6 cellular contexts compared by ENCODE assay signal in the genomic region with DNA sequence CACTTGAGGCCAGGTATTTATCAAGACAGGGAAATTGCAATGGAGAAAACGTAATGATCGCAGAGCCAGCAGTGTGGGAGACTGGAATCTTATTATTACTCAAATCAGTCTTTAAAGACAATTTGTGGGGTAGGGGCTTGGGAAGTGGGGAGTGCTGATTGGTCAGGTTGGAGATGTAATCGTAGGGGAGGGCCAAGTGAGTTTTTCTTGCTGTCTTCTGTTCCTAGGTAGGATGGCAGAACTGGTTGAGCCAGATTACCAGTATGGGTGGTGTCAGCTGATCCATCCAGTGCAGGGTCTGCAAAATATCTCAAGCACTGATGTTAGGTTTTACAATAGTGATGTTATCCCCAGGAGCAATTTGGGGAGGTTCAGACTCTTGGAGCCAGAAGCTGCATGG. TPM values are rescaled to one million over a fixed set of nuclear protein-coding genes. Genes with fewer than 3 reads are reported as not detected.
A peak's percentile ranks its signal among the peaks of the same experiment; 100 is the strongest.
DNase-seq lines count a peak whose midpoint lies in the region; FAIRE-seq and TF ChIP-seq lines count a peak whose summit lies in the region.
"Not testable (repeated sequence)": the region's sequence is repeated elsewhere in the genome, so short reads cannot be mapped to it uniquely, and the experiment has no call there.

No MANE protein-coding gene starts in this region.

- TF ChIP-seq CTCF in astrocyte (IDR thresholded peaks at IDR 0.05; ENCODE audit: insufficient read depth, low read depth, low read length); epithelial cell of esophagus (IDR thresholded peaks at IDR 0.05; ENCODE audit: insufficient read depth, low read depth, low read length, missing control alignments): not testable (repeated sequence)

- WGBS in mesendoderm (ENCODE audit: extremely low coverage, insufficient coverage, low lambda C conversion rate), result no CpG with 5 or more reads among the region's 3 CpGs
- no CpG with 5 or more reads among the region's 3 CpGs for WGBS in trophoblast cell (ENCODE audit: extremely low coverage, insufficient coverage, insufficient read length)

- H3K27me3 ChIP-seq in astrocyte (ENCODE audit: insufficient read depth, low read length); mesendoderm (ENCODE audit: insufficient read depth, low read length, poor library complexity); trophoblast cell (ENCODE audit: insufficient read depth, low read length): not testable (repeated sequence)

- H4K8ac ChIP-seq in mesendoderm (ENCODE audit: low read depth, low read length), result not testable (repeated sequence)
- H4K8ac ChIP-seq in trophoblast cell (ENCODE audit: low read depth, low read length), result peak overlapping the region; percentile 94

- H3K79me1 ChIP-seq in mesendoderm (ENCODE audit: low read length); trophoblast cell (ENCODE audit: low read length): not testable (repeated sequence)

- H3K4ac ChIP-seq in mesendoderm (ENCODE audit: low read depth, low read length), result peak overlapping the region; percentile 12
- not testable (repeated sequence) for H3K4ac ChIP-seq in trophoblast cell (ENCODE audit: low read depth, low read length)

- not testable (repeated sequence) for H3K9me3 Mint-ChIP-seq in astrocyte (ENCODE audit: unreplicated experiment)

- H3K79me2 ChIP-seq in astrocyte (ENCODE audit: insufficient read depth, low read length); mesendoderm (ENCODE audit: control insufficient read depth, insufficient read depth, low read length); trophoblast cell (ENCODE audit: control insufficient read depth, insufficient read depth, low read length, poor library complexity): not testable (repeated sequence)

- H3K18ac ChIP-seq in mesendoderm (ENCODE audit: low read length), result peak overlapping the region; percentile 80
- not testable (repeated sequence) for H3K18ac ChIP-seq in trophoblast cell (ENCODE audit: low read length)

- not testable (repeated sequence) for H4K20me1 ChIP-seq in astrocyte (ENCODE audit: insufficient read depth, low read length)

- not testable (repeated sequence) for H2BK15ac ChIP-seq in mesendoderm (replicated peaks; ENCODE audit: low read depth)

- H3K27ac Mint-ChIP-seq in astrocyte (ENCODE audit: unreplicated experiment), result not testable (repeated sequence)

- not testable (repeated sequence) for H3K9me3 ChIP-seq in astrocyte (ENCODE audit: insufficient read depth, low read depth, low read length); trophoblast cell (ENCODE audit: insufficient read depth, low read depth, low read length)

- not testable (repeated sequence) for H3K56ac ChIP-seq in mesendoderm (ENCODE audit: low read length)

- not testable (repeated sequence) for H3K23ac ChIP-seq in mesendoderm (ENCODE audit: low read length); trophoblast cell (ENCODE audit: low read length)

- not testable (repeated sequence) for H3K27me3 Mint-ChIP-seq in astrocyte (ENCODE audit: low read depth, unreplicated experiment)

- H2AFZ ChIP-seq in astrocyte (ENCODE audit: low read depth, low read length); trophoblast cell (ENCODE audit: insufficient read depth, low read length, poor library complexity): not testable (repeated sequence)

- not testable (repeated sequence) for H3K4me3 ChIP-seq in astrocyte (ENCODE audit: insufficient read depth, low read depth, low read length); epithelial cell of esophagus (ENCODE audit: low read length); mesendoderm (ENCODE audit: low read length); trophoblast cell (ENCODE audit: low read depth, low read length)

- peak; percentile 79 for DNase-seq in ELF-1 (ENCODE audit: low read depth, low spot score)
- DNase-seq in HTR-8/SVneo (ENCODE audit: insufficient read length, low spot score); astrocyte (ENCODE audit: low read depth): not testable (repeated sequence)
- peak; percentile 37 for DNase-seq in epithelial cell of esophagus (ENCODE audit: low read depth)
- peak; percentile 18 for DNase-seq in mesendoderm
- DNase-seq in trophoblast cell, result peak in 1 of 2 donors; percentile 37

- not testable (repeated sequence) for H3K14ac ChIP-seq in trophoblast cell (ENCODE audit: low read length)

- H4K91ac ChIP-seq in trophoblast cell (ENCODE audit: low read depth, low read length), result peak overlapping the region; percentile 84

- H4K12ac ChIP-seq in trophoblast cell (ENCODE audit: low read depth, low read length), result not testable (repeated sequence)

- H3K4me1 Mint-ChIP-seq in astrocyte (ENCODE audit: low read depth, unreplicated experiment), result not testable (repeated sequence)

- not testable (repeated sequence) for H2AK5ac ChIP-seq in mesendoderm (ENCODE audit: low read length); trophoblast cell (ENCODE audit: low read length)

- not testable (repeated sequence) for H2BK120ac ChIP-seq in mesendoderm (ENCODE audit: low read depth, low read length)
- H2BK120ac ChIP-seq in trophoblast cell (ENCODE audit: insufficient read depth, low read length, poor library complexity), result peak overlapping the region; percentile 97

- not testable (repeated sequence) for H4K5ac ChIP-seq in mesendoderm (ENCODE audit: low read length)

- H3K4me3 Mint-ChIP-seq in astrocyte (ENCODE audit: unreplicated experiment), result peak overlapping the region; percentile 9

- H3K27ac ChIP-seq in astrocyte (ENCODE audit: low read depth, low read length); mesendoderm (ENCODE audit: low read depth, low read length): not testable (repeated sequence)
- H3K27ac ChIP-seq in trophoblast cell (ENCODE audit: low read depth, low read length), result peak overlapping the region; percentile 80

- H3K4me2 ChIP-seq in astrocyte (ENCODE audit: low read length); mesendoderm (ENCODE audit: low read length): not testable (repeated sequence)
- H3K4me2 ChIP-seq in trophoblast cell (ENCODE audit: low read length), result peak overlapping the region; percentile 36

- peak; percentile 46 for FAIRE-seq in HTR-8/SVneo (lab: Jason Lieb, UNC)
- not testable (repeated sequence) for FAIRE-seq in astrocyte (lab: Jason Lieb, UNC)

- H3K36me3 ChIP-seq in astrocyte (ENCODE audit: insufficient read depth, low read length); mesendoderm (ENCODE audit: control insufficient read depth, insufficient read depth, low read length); trophoblast cell (ENCODE audit: control insufficient read depth in 1 of 2, insufficient read depth in 2 of 2, low read length in 2 of 2): not testable (repeated sequence)

- H3K4me1 ChIP-seq in astrocyte (ENCODE audit: insufficient read depth, low read length); mesendoderm (ENCODE audit: control insufficient read depth, low read depth, low read length): not testable (repeated sequence)
- H3K4me1 ChIP-seq in trophoblast cell (ENCODE audit: control insufficient read depth in 1 of 2, insufficient read depth in 2 of 2, low read length in 2 of 2), result peaks cover 4 to 10% of the 10 kb centered on the region in 2 experiments

- H2BK12ac ChIP-seq in trophoblast cell (ENCODE audit: low read length), result peak overlapping the region; percentile 70

- not testable (repeated sequence) for H3K9ac ChIP-seq in astrocyte (ENCODE audit: low read length); mesendoderm (ENCODE audit: low read length); trophoblast cell (ENCODE audit: low read length)

- not testable (repeated sequence) for H2BK5ac ChIP-seq in mesendoderm (ENCODE audit: low read length)
- peak overlapping the region; percentile 39 for H2BK5ac ChIP-seq in trophoblast cell (ENCODE audit: low read depth, low read length, poor library complexity)

- not testable (repeated sequence) for H3K36me3 Mint-ChIP-seq in astrocyte (ENCODE audit: low read depth, unreplicated experiment)

RNA-seq across cellular contexts. Expression of a gene that starts 9.6 kb away (rescaled TPM):
- total RNA-seq in astrocyte, result 63.4 and 68.2 TPM in 2 replicates
- polyA plus RNA-seq in mesendoderm (2013, experiment 1 of 2), result 18.2 TPM
- 17.7 TPM for polyA plus RNA-seq in mesendoderm (2013, experiment 2 of 2)
- polyA plus RNA-seq in trophoblast cell (2013), result 39.1 and 39.8 TPM in 2 replicates
